ENCODE assay signal across 1 cellular context in the genomic region with DNA sequence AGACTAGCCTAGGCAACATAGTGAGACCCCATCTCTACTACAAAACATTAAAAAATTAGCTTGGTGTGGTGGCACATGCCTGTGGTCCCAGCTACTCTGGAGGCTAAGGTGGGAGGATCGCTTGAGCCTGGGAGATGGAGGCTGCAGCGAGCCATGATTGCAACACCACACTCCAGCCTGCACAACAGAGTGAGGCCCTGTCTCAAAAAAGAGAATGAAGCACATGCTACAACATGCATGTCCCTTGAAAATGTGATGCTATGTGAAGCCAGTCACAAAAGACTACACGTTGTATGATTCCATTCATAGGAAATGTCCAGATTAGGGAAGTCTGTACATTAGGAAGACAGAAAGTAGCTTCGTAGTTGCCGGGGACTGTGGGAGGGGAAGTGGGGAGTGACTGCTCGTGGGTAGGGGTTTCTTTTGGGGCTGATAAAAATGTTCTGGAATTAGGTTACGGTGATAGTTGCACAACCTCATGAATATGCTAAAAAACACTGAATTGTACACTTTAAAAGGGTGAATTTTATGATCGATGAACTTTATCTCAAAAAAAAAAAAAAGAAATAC.
A peak's percentile ranks its signal among the peaks of the same experiment; 100 is the strongest.
TF ChIP-seq lines count a peak whose summit lies in the region.

No MANE protein-coding gene starts in this region.

TF ChIP-seq in K562, 482 proteins besides CTCF, POLR2A, EP300 and RAD21 (continued from another document):
- TF ChIP-seq, protein P1, sequence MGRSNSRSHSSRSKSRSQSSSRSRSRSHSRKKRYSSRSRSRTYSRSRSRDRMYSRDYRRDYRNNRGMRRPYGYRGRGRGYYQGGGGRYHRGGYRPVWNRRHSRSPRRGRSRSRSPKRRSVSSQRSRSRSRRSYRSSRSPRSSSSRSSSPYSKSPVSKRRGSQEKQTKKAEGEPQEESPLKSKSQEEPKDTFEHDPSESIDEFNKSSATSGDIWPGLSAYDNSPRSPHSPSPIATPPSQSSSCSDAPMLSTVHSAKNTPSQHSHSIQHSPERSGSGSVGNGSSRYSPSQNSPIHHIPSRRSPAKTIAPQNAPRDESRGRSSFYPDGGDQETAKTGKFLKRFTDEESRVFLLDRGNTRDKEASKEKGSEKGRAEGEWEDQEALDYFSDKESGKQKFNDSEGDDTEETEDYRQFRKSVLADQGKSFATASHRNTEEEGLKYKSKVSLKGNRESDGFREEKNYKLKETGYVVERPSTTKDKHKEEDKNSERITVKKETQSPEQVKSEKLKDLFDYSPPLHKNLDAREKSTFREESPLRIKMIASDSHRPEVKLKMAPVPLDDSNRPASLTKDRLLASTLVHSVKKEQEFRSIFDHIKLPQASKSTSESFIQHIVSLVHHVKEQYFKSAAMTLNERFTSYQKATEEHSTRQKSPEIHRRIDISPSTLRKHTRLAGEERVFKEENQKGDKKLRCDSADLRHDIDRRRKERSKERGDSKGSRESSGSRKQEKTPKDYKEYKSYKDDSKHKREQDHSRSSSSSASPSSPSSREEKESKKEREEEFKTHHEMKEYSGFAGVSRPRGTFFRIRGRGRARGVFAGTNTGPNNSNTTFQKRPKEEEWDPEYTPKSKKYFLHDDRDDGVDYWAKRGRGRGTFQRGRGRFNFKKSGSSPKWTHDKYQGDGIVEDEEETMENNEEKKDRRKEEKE (IDR thresholded peaks at IDR 0.05; ENCODE audit: borderline replicate concordance in 1 of 2, control insufficient read depth in 1 of 2, low read depth in 2 of 2, low read length in 1 of 2) = no peak
- TF ChIP-seq BHLHE40 (IDR thresholded peaks at IDR 0.05; ENCODE audit: low read length) (no peak), BRCA1 (IDR thresholded peaks at IDR 0.05) (no peak), BRCA1 (CRISPR knock-in tag; IDR thresholded peaks at IDR 0.05) (no peak), NFYB (IDR thresholded peaks at IDR 0.05; ENCODE audit: extremely low read depth, insufficient read length) (no peak), MED1 (CRISPR knock-in tag; IDR thresholded peaks at IDR 0.05; ENCODE audit: borderline replicate concordance) (no peak), ZFP30 (CRISPR knock-in tag; IDR thresholded peaks at IDR 0.05; ENCODE audit: borderline replicate concordance) (no peak), CEBPG (CRISPR knock-in tag; IDR thresholded peaks at IDR 0.05) (peak; percentile 63), CEBPG (tag; conservative IDR thresholded peaks at IDR 0.05 in 1 of 2, IDR thresholded peaks at IDR 0.05 in 1 of 2) (peak in 1 of 2 experiments; percentile 43; a peak in 1 of 4 replicates), BCOR (IDR thresholded peaks at IDR 0.05) (peak; percentile 40; the same call in 1 of the 2 replicates), SMARCA5 (IDR thresholded peaks at IDR 0.05) (0 out of 2 replicates have a peak, but pooled peaks have one; percentile 27)
- TF ChIP-seq, protein P2, sequence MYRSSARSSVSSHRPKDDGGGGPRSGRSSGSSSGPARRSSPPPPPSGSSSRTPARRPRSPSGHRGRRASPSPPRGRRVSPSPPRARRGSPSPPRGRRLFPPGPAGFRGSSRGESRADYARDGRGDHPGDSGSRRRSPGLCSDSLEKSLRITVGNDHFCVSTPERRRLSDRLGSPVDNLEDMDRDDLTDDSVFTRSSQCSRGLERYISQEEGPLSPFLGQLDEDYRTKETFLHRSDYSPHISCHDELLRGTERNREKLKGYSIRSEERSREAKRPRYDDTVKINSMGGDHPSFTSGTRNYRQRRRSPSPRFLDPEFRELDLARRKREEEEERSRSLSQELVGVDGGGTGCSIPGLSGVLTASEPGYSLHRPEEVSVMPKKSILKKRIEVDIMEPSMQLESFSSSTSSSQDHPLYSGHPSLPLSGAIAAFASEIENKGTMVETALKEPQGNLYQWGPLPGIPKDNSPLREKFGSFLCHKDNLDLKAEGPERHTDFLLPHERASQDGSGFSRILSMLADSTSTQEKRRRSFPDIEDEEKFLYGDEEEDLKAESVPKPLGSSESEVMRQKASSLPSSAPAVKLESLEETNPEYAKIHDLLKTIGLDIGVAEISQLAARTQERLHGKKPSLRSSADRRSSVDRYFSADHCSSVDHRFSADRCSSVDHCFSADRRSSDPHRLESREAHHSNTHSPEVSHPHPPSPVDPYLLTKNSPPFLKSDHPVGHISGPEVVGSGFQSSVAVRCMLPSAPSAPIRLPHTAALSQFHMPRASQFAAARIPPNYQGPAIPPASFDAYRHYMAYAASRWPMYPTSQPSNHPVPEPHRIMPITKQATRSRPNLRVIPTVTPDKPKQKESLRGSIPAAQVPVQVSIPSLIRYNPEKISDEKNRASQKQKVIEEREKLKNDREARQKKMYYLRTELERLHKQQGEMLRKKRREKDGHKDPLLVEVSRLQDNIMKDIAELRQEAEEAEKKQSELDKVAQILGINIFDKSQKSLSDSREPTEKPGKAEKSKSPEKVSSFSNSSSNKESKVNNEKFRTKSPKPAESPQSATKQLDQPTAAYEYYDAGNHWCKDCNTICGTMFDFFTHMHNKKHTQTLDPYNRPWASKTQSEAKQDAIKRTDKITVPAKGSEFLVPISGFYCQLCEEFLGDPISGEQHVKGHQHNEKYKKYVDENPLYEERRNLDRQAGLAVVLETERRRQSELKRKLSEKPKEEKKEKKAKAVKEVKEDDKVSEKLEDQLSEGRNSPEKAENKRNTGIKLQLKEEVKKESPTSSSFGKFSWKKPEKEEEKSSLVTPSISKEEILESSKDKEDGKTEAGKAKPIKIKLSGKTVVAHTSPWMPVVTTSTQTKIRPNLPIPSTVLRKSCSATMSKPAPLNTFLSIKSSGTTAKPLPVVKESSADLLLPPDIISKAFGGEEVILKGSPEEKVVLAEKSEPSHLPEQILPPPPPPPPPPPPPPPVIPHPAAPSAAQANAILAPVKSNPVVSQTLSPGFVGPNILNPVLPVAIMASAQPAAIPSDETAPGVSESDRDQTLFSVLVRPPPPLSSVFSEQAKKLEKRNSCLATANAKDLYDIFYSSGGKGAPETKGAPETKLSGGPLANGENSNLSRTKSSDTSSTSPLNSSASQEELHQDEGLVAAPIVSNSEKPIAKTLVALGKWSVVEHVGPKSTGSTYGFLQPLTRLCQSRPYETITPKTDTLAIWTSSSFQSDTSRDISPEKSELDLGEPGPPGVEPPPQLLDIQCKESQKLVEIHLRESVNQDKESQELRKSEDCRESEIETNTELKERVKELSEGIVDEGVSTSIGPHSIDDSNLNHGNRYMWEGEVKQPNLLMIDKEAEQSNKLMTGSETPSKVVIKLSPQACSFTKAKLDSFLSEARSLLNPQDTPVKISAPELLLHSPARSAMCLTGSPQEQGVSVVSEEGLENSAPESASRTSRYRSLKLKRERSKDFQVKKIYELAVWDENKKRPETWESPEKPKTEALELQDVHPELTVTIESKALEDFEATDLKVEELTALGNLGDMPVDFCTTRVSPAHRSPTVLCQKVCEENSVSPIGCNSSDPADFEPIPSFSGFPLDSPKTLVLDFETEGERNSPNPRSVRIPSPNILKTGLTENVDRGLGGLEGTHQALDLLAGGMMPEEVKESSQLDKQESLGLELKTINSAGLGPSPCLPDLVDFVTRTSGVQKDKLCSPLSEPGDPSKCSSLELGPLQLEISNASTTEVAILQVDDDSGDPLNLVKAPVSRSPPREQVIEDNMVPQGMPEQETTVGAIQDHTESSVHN (IDR thresholded peaks at IDR 0.05; ENCODE audit: borderline replicate concordance in 1 of 2, low read depth in 1 of 2) = no peak
